In the genomic region with DNA sequence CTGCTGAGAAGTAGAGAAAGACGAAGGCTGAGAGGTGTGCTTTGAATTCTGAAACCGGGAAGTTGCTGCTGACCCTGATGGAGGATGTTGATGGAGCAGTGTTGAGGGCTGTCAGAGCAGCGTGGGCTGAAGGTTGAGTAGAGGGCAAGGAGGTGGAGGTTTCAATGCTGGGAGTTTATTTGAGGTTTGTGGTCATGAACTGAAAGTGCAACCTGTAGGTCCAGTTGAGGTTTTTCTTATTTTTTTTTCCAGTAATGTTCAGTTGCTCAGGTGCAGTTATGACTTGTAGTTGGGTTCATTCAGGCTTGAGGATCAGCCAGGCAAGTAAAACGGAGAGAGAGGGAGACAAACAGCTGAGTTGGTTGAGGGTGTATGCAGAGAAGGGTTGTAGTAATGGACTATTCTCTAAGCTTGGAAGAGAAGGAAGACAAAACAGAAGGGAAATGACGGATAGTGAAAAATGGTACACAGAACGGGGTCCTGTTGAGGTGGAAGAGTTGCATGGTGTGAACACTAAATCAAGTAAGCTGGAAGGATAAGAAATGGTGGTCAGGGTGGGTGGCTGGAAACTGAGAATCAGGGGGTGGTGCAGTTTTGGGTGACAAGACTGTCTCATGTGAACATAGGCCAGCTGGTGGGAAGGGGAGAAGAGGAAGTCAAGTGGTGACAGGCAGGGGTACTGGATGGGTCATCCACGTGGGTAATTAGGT, we compare ENCODE assay signal across 8 cellular contexts.
DNase-seq lines count a peak whose midpoint lies in the region; ATAC-seq lines count a peak whose summit lies in the region.

No MANE protein-coding gene starts in this region.

- peak; percentile 66 for DNase-seq in activated naive CD4-positive, alpha-beta T cell treated with Interleukin-2 at 50 U/mL for 16 hours
- DNase-seq in activated naive CD4-positive, alpha-beta T cell (lab: John Stamatoyannopoulos, UW) = no peak
- DNase-seq in activated T-helper 9 cell treated with anti-CD3 and anti-CD28 coated beads, Interleukin-2, amount 50 U/mL, for 16 hours (ENCODE audit: low read depth) = peak; percentile 34
- peak; percentile 51 to 71 for DNase-seq in stimulated activated CD8-positive, alpha-beta memory T cell treated with anti-CD3 and anti-CD28 coated beads, Interleukin-7, amount 100 ng/mL, for 48 hours (ENCODE audit: extremely low read depth in 1 of 2, low read depth in 1 of 2)
- DNase-seq in LoVo (ENCODE audit: low spot score) (no peak), D341Med (ENCODE audit: low spot score) (no peak), NCI-H510A treated with DMSO at 0.1 percent for 48 hours (lab: John Stamatoyannopoulos, UW) (no peak)

- ATAC-seq in HG03378 (IDR thresholded peaks at IDR 0.05; ENCODE audit: unreplicated experiment) = peak; percentile 79

Comparison
In these comparisons a context has a peak if more than half of its experiments do, and no peak if none do; other contexts are left out.
1. DNase-seq: peak in activated naive CD4-positive, alpha-beta T cell treated with Interleukin-2 at 50 U/mL for 16 hours (single experiment), activated T-helper 9 cell treated with anti-CD3 and anti-CD28 coated beads, Interleukin-2, amount 50 U/mL, for 16 hours (single experiment) and stimulated activated CD8-positive, alpha-beta memory T cell treated with anti-CD3 and anti-CD28 coated beads, Interleukin-7, amount 100 ng/mL, for 48 hours (2 of 2); none in activated naive CD4-positive, alpha-beta T cell (0 of 4), LoVo (single experiment), D341Med (single experiment) and NCI-H510A treated with DMSO at 0.1 percent for 48 hours (single experiment).